8 cellular contexts compared by ENCODE assay signal in the genomic region with DNA sequence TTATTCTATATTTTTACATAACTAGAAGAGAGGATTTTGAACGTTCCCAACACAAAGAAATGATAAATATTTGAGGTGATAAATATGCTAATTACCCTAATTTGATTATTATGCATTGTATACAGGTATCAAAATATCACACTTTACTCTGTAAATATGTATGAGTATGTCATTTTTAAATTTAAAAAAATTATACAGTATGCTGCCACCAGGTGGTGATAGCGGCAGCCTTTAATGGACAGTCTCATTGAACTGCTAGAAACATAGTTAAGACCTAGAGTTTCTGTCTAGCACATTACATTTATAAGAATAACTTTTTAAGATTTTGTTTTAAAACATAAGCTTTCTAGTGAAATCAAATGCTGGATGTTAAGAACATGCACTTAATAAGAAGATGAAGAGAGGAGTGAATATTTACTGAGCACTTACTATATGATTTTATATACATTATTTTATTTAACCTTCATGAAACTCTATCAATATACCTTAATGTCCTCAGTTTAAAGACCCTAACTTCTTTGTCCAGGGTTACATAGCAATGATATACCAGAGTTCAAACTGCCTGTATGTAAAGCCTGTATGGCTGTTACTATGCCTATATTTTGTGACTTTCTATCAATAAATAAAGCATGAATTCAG.
DNase-seq lines count a peak whose midpoint lies in the region; ATAC-seq and TF ChIP-seq lines count a peak whose summit lies in the region.

No MANE protein-coding gene starts in this region.

- H3K36me3 ChIP-seq in uterus: no peaks in the 10 kb centered on the region

- H3K9me3 ChIP-seq in uterus: peaks cover 0 to 2% of the 10 kb centered on the region in 2 donors

- peak; percentile 50 for DNase-seq in DMS53 treated with DMSO at 0.1 percent for 48 hours (lab: John Stamatoyannopoulos, UW; ENCODE audit: unreplicated experiment)
- DNase-seq in glomerular endothelial cell (ENCODE audit: extremely low read depth, low read depth, low spot score): peak; percentile 7
- DNase-seq in uterus: peak; percentile 32 to 33
- DNase-seq in SIG-M5 (lab: John Stamatoyannopoulos, UW): no peak
- no peak for DNase-seq in stimulated activated naive CD4-positive, alpha-beta T cell treated with Interleukin-2 at 50 U/mL for 16 hours (lab: John Stamatoyannopoulos, UW)

- no peak for TF ChIP-seq POLR2A in uterus (IDR thresholded peaks at IDR 0.05)

- ATAC-seq in GM18873 (IDR thresholded peaks at IDR 0.05; ENCODE audit: low FRiP score, unreplicated experiment): peak; percentile 67
- ATAC-seq in HG03457 (IDR thresholded peaks at IDR 0.05; ENCODE audit: unreplicated experiment): peak; percentile 79
- ATAC-seq in SK-N-SH treated with all-trans-retinoic acid at 6 μM for 48 hours: peak; percentile 93

- no peaks in the 10 kb centered on the region for H3K4me1 ChIP-seq in uterus

- TF ChIP-seq CTCF in uterus (IDR thresholded peaks at IDR 0.05): peak; percentile 43 to 64 (median 56)

- intact Hi-C loops in uterus (cut with DNase I; ENCODE audit: low total_unique reads): no loop called here

- no peak overlapping the region for H3K27ac ChIP-seq in uterus

- no peak overlapping the region for H3K4me3 ChIP-seq in uterus

- H3K27me3 ChIP-seq in uterus: no peaks in the 10 kb centered on the region

TF ChIP-seq in SK-N-SH treated with all-trans-retinoic acid at 6 μM for 48 hours, 23 proteins besides CTCF, POLR2A, EP300 and RAD21:
- TF ChIP-seq, protein P1, sequence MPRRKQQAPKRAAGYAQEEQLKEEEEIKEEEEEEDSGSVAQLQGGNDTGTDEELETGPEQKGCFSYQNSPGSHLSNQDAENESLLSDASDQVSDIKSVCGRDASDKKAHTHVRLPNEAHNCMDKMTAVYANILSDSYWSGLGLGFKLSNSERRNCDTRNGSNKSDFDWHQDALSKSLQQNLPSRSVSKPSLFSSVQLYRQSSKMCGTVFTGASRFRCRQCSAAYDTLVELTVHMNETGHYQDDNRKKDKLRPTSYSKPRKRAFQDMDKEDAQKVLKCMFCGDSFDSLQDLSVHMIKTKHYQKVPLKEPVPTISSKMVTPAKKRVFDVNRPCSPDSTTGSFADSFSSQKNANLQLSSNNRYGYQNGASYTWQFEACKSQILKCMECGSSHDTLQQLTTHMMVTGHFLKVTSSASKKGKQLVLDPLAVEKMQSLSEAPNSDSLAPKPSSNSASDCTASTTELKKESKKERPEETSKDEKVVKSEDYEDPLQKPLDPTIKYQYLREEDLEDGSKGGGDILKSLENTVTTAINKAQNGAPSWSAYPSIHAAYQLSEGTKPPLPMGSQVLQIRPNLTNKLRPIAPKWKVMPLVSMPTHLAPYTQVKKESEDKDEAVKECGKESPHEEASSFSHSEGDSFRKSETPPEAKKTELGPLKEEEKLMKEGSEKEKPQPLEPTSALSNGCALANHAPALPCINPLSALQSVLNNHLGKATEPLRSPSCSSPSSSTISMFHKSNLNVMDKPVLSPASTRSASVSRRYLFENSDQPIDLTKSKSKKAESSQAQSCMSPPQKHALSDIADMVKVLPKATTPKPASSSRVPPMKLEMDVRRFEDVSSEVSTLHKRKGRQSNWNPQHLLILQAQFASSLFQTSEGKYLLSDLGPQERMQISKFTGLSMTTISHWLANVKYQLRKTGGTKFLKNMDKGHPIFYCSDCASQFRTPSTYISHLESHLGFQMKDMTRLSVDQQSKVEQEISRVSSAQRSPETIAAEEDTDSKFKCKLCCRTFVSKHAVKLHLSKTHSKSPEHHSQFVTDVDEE (CRISPR knock-in tag; IDR thresholded peaks at IDR 0.05): no peak
- no peak for TF ChIP-seq ARNTL (CRISPR knock-in tag; IDR thresholded peaks at IDR 0.05; ENCODE audit: borderline replicate concordance, low read depth)
- no peak for TF ChIP-seq ZC3H10 (CRISPR knock-in tag; IDR thresholded peaks at IDR 0.05)
- no peak for TF ChIP-seq ISL1 (CRISPR knock-in tag; IDR thresholded peaks at IDR 0.05)
- TF ChIP-seq, protein P2, sequence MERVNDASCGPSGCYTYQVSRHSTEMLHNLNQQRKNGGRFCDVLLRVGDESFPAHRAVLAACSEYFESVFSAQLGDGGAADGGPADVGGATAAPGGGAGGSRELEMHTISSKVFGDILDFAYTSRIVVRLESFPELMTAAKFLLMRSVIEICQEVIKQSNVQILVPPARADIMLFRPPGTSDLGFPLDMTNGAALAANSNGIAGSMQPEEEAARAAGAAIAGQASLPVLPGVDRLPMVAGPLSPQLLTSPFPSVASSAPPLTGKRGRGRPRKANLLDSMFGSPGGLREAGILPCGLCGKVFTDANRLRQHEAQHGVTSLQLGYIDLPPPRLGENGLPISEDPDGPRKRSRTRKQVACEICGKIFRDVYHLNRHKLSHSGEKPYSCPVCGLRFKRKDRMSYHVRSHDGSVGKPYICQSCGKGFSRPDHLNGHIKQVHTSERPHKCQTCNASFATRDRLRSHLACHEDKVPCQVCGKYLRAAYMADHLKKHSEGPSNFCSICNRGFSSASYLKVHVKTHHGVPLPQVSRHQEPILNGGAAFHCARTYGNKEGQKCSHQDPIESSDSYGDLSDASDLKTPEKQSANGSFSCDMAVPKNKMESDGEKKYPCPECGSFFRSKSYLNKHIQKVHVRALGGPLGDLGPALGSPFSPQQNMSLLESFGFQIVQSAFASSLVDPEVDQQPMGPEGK (CRISPR knock-in tag; IDR thresholded peaks at IDR 0.05; ENCODE audit: borderline replicate concordance): no peak
- no peak for TF ChIP-seq ZFP3 (CRISPR knock-in tag; IDR thresholded peaks at IDR 0.05)
- TF ChIP-seq ZNF70 (CRISPR knock-in tag; IDR thresholded peaks at IDR 0.05): no peak
- no peak for TF ChIP-seq ESRRG (CRISPR knock-in tag; IDR thresholded peaks at IDR 0.05)
- TF ChIP-seq TOX (CRISPR knock-in tag; IDR thresholded peaks at IDR 0.05; ENCODE audit: borderline replicate concordance): no peak

Comparison
In these comparisons a context has a peak if more than half of its experiments do, and no peak if none do; other contexts are left out.
1. DNase-seq: peak in DMS53 treated with DMSO at 0.1 percent for 48 hours (single experiment), glomerular endothelial cell (single experiment) and uterus (2 of 2); none in SIG-M5 (single experiment) and stimulated activated naive CD4-positive, alpha-beta T cell treated with Interleukin-2 at 50 U/mL for 16 hours (single experiment).
2. Peak in every context shown above with its lines, with median percentiles within 50 percentile points of each other: ATAC-seq.